Comparison of ENCODE assay signal across 1 cellular context in the genomic region with DNA sequence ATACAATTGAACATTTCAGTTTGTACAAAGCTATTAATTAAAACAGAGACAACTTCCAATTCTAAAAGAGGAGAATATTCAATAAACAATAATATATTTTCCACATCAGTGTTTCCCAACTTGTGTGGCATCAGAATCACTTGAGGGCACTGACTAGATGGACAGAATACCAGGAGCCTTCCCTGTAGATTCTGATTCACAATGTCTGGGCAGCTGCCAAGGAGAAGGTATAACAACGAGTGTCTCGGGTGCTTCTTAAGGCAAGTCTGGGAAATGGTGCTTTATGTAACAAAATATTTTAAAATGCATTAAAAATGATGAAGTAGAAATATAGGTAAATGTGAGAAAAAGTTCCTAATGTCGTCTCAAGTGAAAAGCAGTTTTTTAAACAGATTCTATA.
TF ChIP-seq lines count a peak whose summit lies in the region.

No MANE protein-coding gene starts in this region.

TF ChIP-seq in IMR-90, 13 proteins besides CTCF, POLR2A, EP300 and RAD21 (continued from another document):
- TF ChIP-seq, protein P1, sequence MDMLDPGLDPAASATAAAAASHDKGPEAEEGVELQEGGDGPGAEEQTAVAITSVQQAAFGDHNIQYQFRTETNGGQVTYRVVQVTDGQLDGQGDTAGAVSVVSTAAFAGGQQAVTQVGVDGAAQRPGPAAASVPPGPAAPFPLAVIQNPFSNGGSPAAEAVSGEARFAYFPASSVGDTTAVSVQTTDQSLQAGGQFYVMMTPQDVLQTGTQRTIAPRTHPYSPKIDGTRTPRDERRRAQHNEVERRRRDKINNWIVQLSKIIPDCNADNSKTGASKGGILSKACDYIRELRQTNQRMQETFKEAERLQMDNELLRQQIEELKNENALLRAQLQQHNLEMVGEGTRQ (IDR thresholded peaks at IDR 0.05; ENCODE audit: low read depth, low read length): no peak
- TF ChIP-seq NFE2L2 (IDR thresholded peaks at IDR 0.05; ENCODE audit: low read depth, low read length): no peak
- no peak for TF ChIP-seq RCOR1 (IDR thresholded peaks at IDR 0.05; ENCODE audit: insufficient replicate concordance, low read length)
- no peak for TF ChIP-seq FOS (IDR thresholded peaks at IDR 0.05; ENCODE audit: low read depth, low read length)
- TF ChIP-seq, protein P2, sequence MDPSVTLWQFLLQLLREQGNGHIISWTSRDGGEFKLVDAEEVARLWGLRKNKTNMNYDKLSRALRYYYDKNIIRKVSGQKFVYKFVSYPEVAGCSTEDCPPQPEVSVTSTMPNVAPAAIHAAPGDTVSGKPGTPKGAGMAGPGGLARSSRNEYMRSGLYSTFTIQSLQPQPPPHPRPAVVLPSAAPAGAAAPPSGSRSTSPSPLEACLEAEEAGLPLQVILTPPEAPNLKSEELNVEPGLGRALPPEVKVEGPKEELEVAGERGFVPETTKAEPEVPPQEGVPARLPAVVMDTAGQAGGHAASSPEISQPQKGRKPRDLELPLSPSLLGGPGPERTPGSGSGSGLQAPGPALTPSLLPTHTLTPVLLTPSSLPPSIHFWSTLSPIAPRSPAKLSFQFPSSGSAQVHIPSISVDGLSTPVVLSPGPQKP (IDR thresholded peaks at IDR 0.05; ENCODE audit: borderline replicate concordance, low read depth, low read length): no peak
